8 cellular contexts compared by ENCODE assay signal in the genomic region with DNA sequence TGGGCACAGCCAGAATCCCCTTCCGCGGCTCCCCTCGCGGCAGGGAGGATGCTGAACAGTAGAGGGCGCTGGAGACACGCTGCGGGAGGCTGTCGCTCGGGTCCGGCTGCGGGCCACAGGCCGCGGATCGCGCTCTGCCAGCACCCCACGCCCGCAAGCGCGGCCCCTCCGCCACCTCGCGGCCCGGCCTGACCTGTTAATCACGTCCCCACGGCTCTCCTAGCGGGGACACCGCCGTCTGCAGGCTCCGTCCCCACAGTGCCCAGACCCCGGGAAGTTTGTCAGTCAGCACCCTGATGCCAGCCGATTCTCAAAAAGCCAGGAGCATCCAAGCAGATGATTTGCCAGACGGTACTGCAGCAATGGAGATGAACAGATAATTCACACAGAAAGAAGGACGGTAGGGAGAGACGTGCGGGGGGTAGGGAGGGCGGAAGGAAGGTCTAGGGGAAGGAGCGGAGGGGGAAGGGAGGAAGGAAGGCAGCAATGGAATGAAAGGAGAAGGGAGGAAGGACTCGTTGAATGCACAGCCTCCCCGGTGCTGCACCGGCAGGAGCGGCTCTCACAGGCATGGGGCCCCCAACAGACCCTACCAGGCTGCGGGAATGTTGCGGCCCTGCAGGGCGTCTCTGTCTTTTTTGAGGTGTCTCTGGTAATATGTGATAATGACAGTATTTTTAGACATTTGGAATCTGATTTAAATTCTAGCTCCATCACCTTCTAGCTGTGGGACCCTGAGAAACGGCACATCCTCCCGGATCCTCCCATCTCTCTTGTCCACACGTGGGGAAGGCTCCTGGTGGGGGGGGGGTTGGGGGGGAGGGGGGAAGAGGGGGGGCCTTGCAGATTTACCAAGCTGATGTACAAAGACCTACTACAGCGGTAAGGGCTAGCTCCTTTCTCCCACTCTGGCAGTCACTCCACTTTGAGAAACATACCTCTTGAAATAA. TPM values are rescaled to one million over a fixed set of nuclear protein-coding genes. Genes with fewer than 3 reads are reported as not detected.
DNase-seq lines count a peak whose midpoint lies in the region; ATAC-seq, FAIRE-seq and TF ChIP-seq lines count a peak whose summit lies in the region.
"Not testable (repeated sequence)": the region's sequence is repeated elsewhere in the genome, so short reads cannot be mapped to it uniquely, and the experiment has no call there.

No MANE protein-coding gene starts in this region.

- H3K4me1 ChIP-seq in stomach, result not testable (repeated sequence)

- H3K9me3 Mint-ChIP-seq in naive thymus-derived CD8-positive, alpha-beta T cell, result not testable (repeated sequence)

- WGBS in stomach, 5 donors, result 2 to 5% (median 4%) methylated on average over 4 to 25 of the region's 48 CpGs

- not testable (repeated sequence) for H3K27me3 ChIP-seq in stomach

- POLR2A ChIA-PET in naive thymus-derived CD8-positive, alpha-beta T cell (lab: Charles Lee), result not testable (repeated sequence)

- H3K27me3 Mint-ChIP-seq in naive thymus-derived CD8-positive, alpha-beta T cell, result not testable (repeated sequence)

- peak; percentile 82 for ATAC-seq in GM21529 (IDR thresholded peaks at IDR 0.05; ENCODE audit: unreplicated experiment)
- ATAC-seq in HG03280 (IDR thresholded peaks at IDR 0.05; ENCODE audit: unreplicated experiment), result peak; percentile 80
- peak; percentile 91 to 96 for ATAC-seq in naive thymus-derived CD8-positive, alpha-beta T cell

- intact Hi-C loops in head of caudate nucleus (cut with DNase I); stomach (cut with DNase I; ENCODE audit: low total_unique reads): not testable (repeated sequence)

- H3K9me3 ChIP-seq in stomach, result not testable (repeated sequence)

- not testable (repeated sequence) for TF ChIP-seq POLR2A in stomach (IDR thresholded peaks at IDR 0.05)

- TF ChIP-seq EP300 in stomach (IDR thresholded peaks at IDR 0.05), result not testable (repeated sequence)

- not testable (repeated sequence) for H3K27ac ChIP-seq in stomach

- FAIRE-seq in D721Med (lab: Jason Lieb, UNC), result not testable (repeated sequence)

- H3K4me1 Mint-ChIP-seq in naive thymus-derived CD8-positive, alpha-beta T cell, result not testable (repeated sequence)

- H3K4me3 ChIP-seq in WI38 (ENCODE audit: low read depth, low read length) (peak overlapping the region; percentile 48), stomach (peak overlapping the region; percentile 28 to 50 (median 32))

- H3K27ac Mint-ChIP-seq in naive thymus-derived CD8-positive, alpha-beta T cell, result not testable (repeated sequence)

- TF ChIP-seq CTCF in D721Med (IDR thresholded peaks at IDR 0.05; ENCODE audit: insufficient read depth, missing control alignments); WI38 (IDR thresholded peaks at IDR 0.05; ENCODE audit: low read depth, low read length); stomach (IDR thresholded peaks at IDR 0.05): not testable (repeated sequence)

- H3K36me3 Mint-ChIP-seq in naive thymus-derived CD8-positive, alpha-beta T cell, result not testable (repeated sequence)

- H3K36me3 ChIP-seq in stomach, result not testable (repeated sequence)

- DNase-seq in D721Med (ENCODE audit: insufficient read length, low spot score) (peak; percentile 0), astrocyte of the hippocampus (ENCODE audit: low read depth, low spot score) (peak; percentile 8), head of caudate nucleus (peak; percentile 2 to 80 (median 50)), stomach (peak; percentile 30)
- DNase-seq in naive thymus-derived CD8-positive, alpha-beta T cell, result peak in 6 of 10 donors; percentile 10 to 67 (median 48)

- H3K4me3 Mint-ChIP-seq in naive thymus-derived CD8-positive, alpha-beta T cell, result peak overlapping the region in 6 of 10 donors; percentile 17 to 70 (median 50)

RNA-seq across cellular contexts. Expression of a gene that starts 19.5 kb away (rescaled TPM):
- total RNA-seq in naive thymus-derived CD8-positive, alpha-beta T cell, result under 1 TPM in 1 of 2 experiments, not detected in 1; 0.13 TPM
- not detected for polyA plus RNA-seq in naive thymus-derived CD8-positive, alpha-beta T cell
- total RNA-seq in stomach, result under 1 TPM in 1 of 5 donors, not detected in 4; 0.73 TPM
- under 1 TPM in 2 of 3 donors, not detected in 1; 0.20 to 0.31 TPM for polyA plus RNA-seq in stomach

Comparison
In these comparisons a context has a peak if more than half of its experiments do, and no peak if none do; other contexts are left out.
1. DNase-seq: peak in every context shown above with its lines; median percentile 50 in head of caudate nucleus; 48 in naive thymus-derived CD8-positive, alpha-beta T cell; 30 in stomach; 8 in astrocyte of the hippocampus; 0 in D721Med.